1 cellular context compared by ENCODE assay signal in genomic region chr10:73262880-73263279, GRCh38.
TF ChIP-seq lines count a peak whose summit lies in the region.

No MANE protein-coding gene starts in this region.

TF ChIP-seq in K562, 482 proteins besides CTCF, POLR2A, EP300 and RAD21 (continued from another document):
- TF ChIP-seq KAT2B (IDR thresholded peaks at IDR 0.05; ENCODE audit: low read depth, low read length) (no peak), ZNF24 (IDR thresholded peaks at IDR 0.05) (peak; percentile 93), CBX2 (IDR thresholded peaks at IDR 0.05; ENCODE audit: insufficient read depth, low read length, poor library complexity, severe bottlenecking) (no peak), ZNF707 (CRISPR knock-in tag; conservative IDR thresholded peaks at IDR 0.05) (no peak), ZNF507 (tag; conservative IDR thresholded peaks at IDR 0.05) (no peak), NELFE (IDR thresholded peaks at IDR 0.05; ENCODE audit: insufficient read depth, insufficient read length) (no peak)
